8 cellular contexts compared by ENCODE assay signal in the genomic region with DNA sequence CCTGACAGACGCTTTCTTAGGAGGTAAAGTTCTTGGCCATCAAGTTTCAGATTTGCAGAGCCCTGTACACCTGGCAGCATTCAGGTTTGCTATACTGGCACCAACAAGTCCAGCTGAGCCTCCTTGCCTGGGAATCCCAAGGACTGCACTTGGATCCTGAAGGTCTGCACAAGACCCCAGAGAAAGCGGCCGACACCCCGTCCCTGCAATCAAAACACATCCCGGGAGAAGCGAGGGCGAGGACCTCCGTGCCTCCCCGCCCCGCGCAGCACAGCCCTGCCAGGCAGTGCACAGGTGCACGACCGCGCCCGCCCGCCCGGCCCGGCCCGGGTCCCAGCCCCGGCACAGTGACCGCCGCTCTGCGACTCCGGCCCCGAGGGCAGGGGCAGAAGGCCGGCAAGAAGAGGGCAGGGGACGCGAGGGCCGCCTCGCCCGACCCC. TPM values are rescaled to one million over a fixed set of nuclear protein-coding genes. Genes with fewer than 3 reads are reported as not detected.
A peak's percentile ranks its signal among the peaks of the same experiment; 100 is the strongest.
DNase-seq lines count a peak whose midpoint lies in the region; ATAC-seq and TF ChIP-seq lines count a peak whose summit lies in the region.

No MANE protein-coding gene starts in this region.

- H3K9ac ChIP-seq in HUES48 (ENCODE audit: low read depth, low read length): peak overlapping the region; percentile 69; the same call in 1 of the 2 replicates

- peak; percentile 56 for ATAC-seq in left colon

- in situ Hi-C loops in astrocyte of the spinal cord (cut with HindIII; ENCODE audit: low sequenced_read_pairs): no loop called here

- H3K27ac ChIP-seq in HUES48 (ENCODE audit: low read depth, low read length) (peak overlapping the region; percentile 83), thymus (ENCODE audit: low read depth) (no peak overlapping the region)

- H3K36me3 ChIP-seq in HUES48 (ENCODE audit: control insufficient read depth, insufficient read depth, low read length) (no peaks in the 10 kb centered on the region), thymus (ENCODE audit: control insufficient read depth, insufficient read depth) (peaks cover 3% of the 10 kb centered on the region)

- H3K27me3 ChIP-seq in HUES48 (ENCODE audit: control insufficient read depth, insufficient read depth, low read length): no peaks in the 10 kb centered on the region
- H3K27me3 ChIP-seq in thymus (ENCODE audit: control insufficient read depth, insufficient read depth): no peaks in the 10 kb centered on the region

- H3K9me3 ChIP-seq in HUES48 (ENCODE audit: control insufficient read depth, insufficient read depth, low read length) (no peaks in the 10 kb centered on the region), thymus (ENCODE audit: control insufficient read depth) (no peaks in the 10 kb centered on the region)

- TF ChIP-seq CTCF in astrocyte of the spinal cord (IDR thresholded peaks at IDR 0.05; ENCODE audit: low read depth, low read length): no peak

- intact Hi-C loops in left colon (cut with DNase I, micrococcal nuclease): loop anchor here in 1 of 2 donors (10.0 kb wide), 1 partner anchor 121 kb away; no protein-coding TSS in a partner anchor

- peaks cover 10% of the 10 kb centered on the region for H3K4me1 ChIP-seq in HUES48 (ENCODE audit: control insufficient read depth, insufficient read depth, low read length)
- H3K4me1 ChIP-seq in thymus (ENCODE audit: control insufficient read depth, insufficient read depth, low read length): peaks cover 11% of the 10 kb centered on the region

- peak; percentile 13 for DNase-seq in stimulated activated CD4-positive, alpha-beta T cell treated with anti-CD3 and anti-CD28 coated beads, Interleukin-4, amount 100 ng/mL, for 24 hours
- no peak for DNase-seq in stimulated activated CD4-positive, alpha-beta T cell treated with anti-CD3 and anti-CD28 coated beads, Interleukin-1b, Interleukin-23, amount 100 ng/mL, for 48 hours
- DNase-seq in astrocyte of the spinal cord (ENCODE audit: low read depth, low spot score) (no peak), left colon (no peak), AG08395 (ENCODE audit: low spot score) (no peak), SW 1271 (lab: John Stamatoyannopoulos, UW) (no peak)

- H3K4me3 ChIP-seq in HUES48 (ENCODE audit: low read depth, low read length) (peak overlapping the region; percentile 76), astrocyte of the spinal cord (ENCODE audit: low read depth, low read length) (peak overlapping the region; percentile 92), thymus (ENCODE audit: low read length) (peak overlapping the region; percentile 66)

- 3% methylated on average over 31 of the region's 31 CpGs for WGBS in thymus

RNA-seq across cellular contexts. Expression of gene MRTFA, which starts 0.6 kb away (rescaled TPM):
- 10 to 100 TPM; 42.1 to 44.4 TPM for total RNA-seq in left colon
- 37.0 TPM for polyA plus RNA-seq in thymus

RNA-seq across cellular contexts. Expression of gene MCHR1, which starts 43.3 kb away (rescaled TPM):
- not detected for total RNA-seq in left colon
- 0.39 TPM for polyA plus RNA-seq in thymus
